In genomic region chr16:81582655-81583441, GRCh38 we compare ENCODE assay signal across 9 cellular contexts.
DNase-seq lines count a peak whose midpoint lies in the region; ATAC-seq and TF ChIP-seq lines count a peak whose summit lies in the region.
"Had no signal": no experiment of that assay in that cellular context is flagged by ENCODE, and none has a peak within 500 bp of the region (broad histone marks: within the 10 kb centered on the region; RNA-seq: fewer than 3 reads in every experiment).

No MANE protein-coding gene starts in this region.

- TF ChIP-seq CTCF in Caco-2 (IDR thresholded peaks at IDR 0.05; ENCODE audit: insufficient read depth in 1 of 2, low read depth in 1 of 2, low read length in 1 of 2, severe bottlenecking in 1 of 2, unreplicated experiment in 1 of 2) (peak; percentile 15 to 45), WTC11 (IDR thresholded peaks at IDR 0.05) (no peak)

- no TSS peak for BruUV-seq in Caco-2 (replicated peaks; lab: Mats Ljungman, UMichigan)

- no peaks in the 10 kb centered on the region for H3K9me3 Mint-ChIP-seq in Caco-2 (ENCODE audit: unreplicated experiment)
- H3K9me3 Mint-ChIP-seq in WTC11 = no peaks in the 10 kb centered on the region

- H3K4me3 Mint-ChIP-seq in Caco-2 (ENCODE audit: unreplicated experiment) (no peak overlapping the region), WTC11 (no peak overlapping the region)

- CTCF ChIA-PET in Caco-2 (lab: Charles Lee) (interaction anchor here (0.9 to 1.4 kb wide), 2 partner anchors 102 to 114 kb away, joined by 3 to 5 read pairs; no protein-coding TSS in a partner anchor), WTC11 (lab: Charles Lee) (interaction anchor here (0.6 to 1.4 kb wide), 9 partner anchors 10 to 188 kb away, joined by 3 to 6 read pairs (median 3); no protein-coding TSS in a partner anchor)

- H3K27ac Mint-ChIP-seq in Caco-2 (ENCODE audit: unreplicated experiment) (peak overlapping the region; percentile 46), WTC11 (peak overlapping the region; percentile 69)

- peak; percentile 27 for ATAC-seq in WTC11
- no peak for ATAC-seq in GM21447 (IDR thresholded peaks at IDR 0.05; ENCODE audit: unreplicated experiment)
- ATAC-seq in HG02759 (IDR thresholded peaks at IDR 0.05; ENCODE audit: unreplicated experiment) = no peak

- H3K36me3 ChIP-seq in Caco-2 (ENCODE audit: control insufficient read depth, insufficient read depth, low read length) = no peaks in the 10 kb centered on the region

- H3K4me3 ChIP-seq in Caco-2 (ENCODE audit: low read depth, low read length) = no peak overlapping the region

- DNase-seq in Caco-2 (peak in 1 of 2 experiments; percentile 49), WTC11 (ENCODE audit: low spot score) (no peak), globus pallidus (ENCODE audit: low spot score) (peak; percentile 89), occipital lobe (lab: John Stamatoyannopoulos, UW) (peak; percentile 41), NCI-H510A (lab: John Stamatoyannopoulos, UW) (no peak), NCI-H526 treated with DMSO at 0.1 percent for 48 hours (lab: John Stamatoyannopoulos, UW) (no peak)
- DNase-seq: DMS79 treated with DMSO at 0.1 percent for 48 hours had no signal

- POLR2A ChIA-PET in Caco-2 (lab: Charles Lee) (no interaction called here), WTC11 (lab: Charles Lee) (no interaction called here)

- H3K4me1 ChIP-seq in Caco-2 = peaks cover 55% of the 10 kb centered on the region

- H3K36me3 Mint-ChIP-seq in Caco-2 (ENCODE audit: insufficient read depth, unreplicated experiment) = peaks cover 16% of the 10 kb centered on the region
- no peaks in the 10 kb centered on the region for H3K36me3 Mint-ChIP-seq in WTC11

- H3K27me3 Mint-ChIP-seq in Caco-2 (ENCODE audit: insufficient read depth, unreplicated experiment) (no peaks in the 10 kb centered on the region), WTC11 (ENCODE audit: low read depth) (no peaks in the 10 kb centered on the region)

- H3K9me3 ChIP-seq in Caco-2 = no peaks in the 10 kb centered on the region

- H3K4me1 Mint-ChIP-seq in Caco-2 (ENCODE audit: low read depth, unreplicated experiment) (peaks cover 47% of the 10 kb centered on the region), WTC11 (peaks cover 27% of the 10 kb centered on the region)

- no peaks in the 10 kb centered on the region for H3K27me3 ChIP-seq in Caco-2 (replicated peaks; ENCODE audit: control insufficient read depth, insufficient read depth, low read length)

- intact Hi-C loops in Caco-2 (cut with micrococcal nuclease; ENCODE audit: unreplicated experiment) = loop anchor here (5.0 kb wide), 2 partner anchors 51 to 114 kb away; no protein-coding TSS in a partner anchor

TF ChIP-seq in WTC11, 78 proteins besides CTCF, POLR2A, EP300 and RAD21:
- TF ChIP-seq RORB (CRISPR knock-in tag; IDR thresholded peaks at IDR 0.05) = no peak
- TF ChIP-seq GABPB1 (CRISPR knock-in tag; IDR thresholded peaks at IDR 0.05) = peak; percentile 98
- TF ChIP-seq ZBTB21 (CRISPR knock-in tag; IDR thresholded peaks at IDR 0.05; ENCODE audit: borderline replicate concordance) = no peak
- no peak for TF ChIP-seq JAZF1 (CRISPR knock-in tag; IDR thresholded peaks at IDR 0.05)
- no peak for TF ChIP-seq AFF4 (CRISPR knock-in tag; IDR thresholded peaks at IDR 0.05; ENCODE audit: borderline replicate concordance)

Comparison
In these comparisons a context has a peak if more than half of its experiments do, and no peak if none do; other contexts are left out.
1. DNase-seq: peak in globus pallidus (single experiment) and occipital lobe (single experiment); none in WTC11 (single experiment), NCI-H510A (single experiment) and NCI-H526 treated with DMSO at 0.1 percent for 48 hours (single experiment).